1 cellular context compared by ENCODE assay signal in the genomic region with DNA sequence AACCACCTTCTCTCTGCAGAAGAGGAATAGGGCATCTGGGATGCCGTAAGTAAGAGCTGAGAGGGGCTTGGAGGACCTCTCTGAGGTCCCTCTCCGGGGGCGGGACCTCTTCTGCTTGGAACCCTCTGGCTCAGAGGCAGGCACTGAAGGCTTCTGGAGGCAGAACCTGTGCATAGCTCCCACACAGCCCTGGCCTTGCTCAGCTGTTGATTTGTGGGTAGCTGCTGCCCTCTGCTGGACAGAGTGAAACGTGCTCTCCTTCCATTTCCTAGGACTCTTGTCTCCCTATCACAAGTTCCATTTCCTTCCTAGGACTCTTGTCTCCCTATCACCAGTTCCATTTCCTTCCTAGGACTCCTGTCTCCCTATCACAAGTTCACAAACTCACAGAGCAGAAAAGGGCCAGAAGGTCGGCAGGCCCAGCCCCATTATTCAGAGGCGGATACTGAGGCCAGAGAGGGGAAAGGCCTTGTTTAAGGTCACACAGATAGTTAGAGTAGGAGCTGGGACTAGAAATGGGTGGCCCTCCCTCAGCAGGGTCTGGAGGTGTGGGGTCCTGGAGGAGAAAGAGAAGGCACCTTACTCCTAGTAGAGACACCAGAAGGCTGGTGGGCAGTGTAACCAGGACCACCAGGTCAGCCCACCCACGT.
TF ChIP-seq lines count a peak whose summit lies in the region.

No MANE protein-coding gene starts in this region.

TF ChIP-seq in HepG2, 621 proteins besides CTCF, POLR2A, EP300 and RAD21 (continued from another document and continues in another):
- TF ChIP-seq, protein P1, sequence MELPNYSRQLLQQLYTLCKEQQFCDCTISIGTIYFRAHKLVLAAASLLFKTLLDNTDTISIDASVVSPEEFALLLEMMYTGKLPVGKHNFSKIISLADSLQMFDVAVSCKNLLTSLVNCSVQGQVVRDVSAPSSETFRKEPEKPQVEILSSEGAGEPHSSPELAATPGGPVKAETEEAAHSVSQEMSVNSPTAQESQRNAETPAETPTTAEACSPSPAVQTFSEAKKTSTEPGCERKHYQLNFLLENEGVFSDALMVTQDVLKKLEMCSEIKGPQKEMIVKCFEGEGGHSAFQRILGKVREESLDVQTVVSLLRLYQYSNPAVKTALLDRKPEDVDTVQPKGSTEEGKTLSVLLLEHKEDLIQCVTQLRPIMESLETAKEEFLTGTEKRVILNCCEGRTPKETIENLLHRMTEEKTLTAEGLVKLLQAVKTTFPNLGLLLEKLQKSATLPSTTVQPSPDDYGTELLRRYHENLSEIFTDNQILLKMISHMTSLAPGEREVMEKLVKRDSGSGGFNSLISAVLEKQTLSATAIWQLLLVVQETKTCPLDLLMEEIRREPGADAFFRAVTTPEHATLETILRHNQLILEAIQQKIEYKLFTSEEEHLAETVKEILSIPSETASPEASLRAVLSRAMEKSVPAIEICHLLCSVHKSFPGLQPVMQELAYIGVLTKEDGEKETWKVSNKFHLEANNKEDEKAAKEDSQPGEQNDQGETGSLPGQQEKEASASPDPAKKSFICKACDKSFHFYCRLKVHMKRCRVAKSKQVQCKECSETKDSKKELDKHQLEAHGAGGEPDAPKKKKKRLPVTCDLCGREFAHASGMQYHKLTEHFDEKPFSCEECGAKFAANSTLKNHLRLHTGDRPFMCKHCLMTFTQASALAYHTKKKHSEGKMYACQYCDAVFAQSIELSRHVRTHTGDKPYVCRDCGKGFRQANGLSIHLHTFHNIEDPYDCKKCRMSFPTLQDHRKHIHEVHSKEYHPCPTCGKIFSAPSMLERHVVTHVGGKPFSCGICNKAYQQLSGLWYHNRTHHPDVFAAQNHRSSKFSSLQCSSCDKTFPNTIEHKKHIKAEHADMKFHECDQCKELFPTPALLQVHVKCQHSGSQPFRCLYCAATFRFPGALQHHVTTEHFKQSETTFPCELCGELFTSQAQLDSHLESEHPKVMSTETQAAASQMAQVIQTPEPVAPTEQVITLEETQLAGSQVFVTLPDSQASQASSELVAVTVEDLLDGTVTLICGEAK (IDR thresholded peaks at IDR 0.05): no peak
- TF ChIP-seq, protein P1 (CRISPR knock-in tag; IDR thresholded peaks at IDR 0.05): no peak
- TF ChIP-seq MATR3 (CRISPR knock-in tag; IDR thresholded peaks at IDR 0.05) (no peak), NFE2L1 (CRISPR knock-in tag; IDR thresholded peaks at IDR 0.05; ENCODE audit: borderline replicate concordance) (no peak), HMG20A (CRISPR knock-in tag; IDR thresholded peaks at IDR 0.05; ENCODE audit: borderline replicate concordance) (no peak), KLF16 (CRISPR knock-in tag; IDR thresholded peaks at IDR 0.05) (0 out of 4 replicates have a peak, but pooled peaks of 1 of the 2 experiments have one; percentile 36), SP2 (CRISPR knock-in tag; IDR thresholded peaks at IDR 0.05) (no peak), ZNF205 (CRISPR knock-in tag; IDR thresholded peaks at IDR 0.05) (0 out of 2 replicates have a peak, but pooled peaks have one; percentile 48), SIN3A (IDR thresholded peaks at IDR 0.05; ENCODE audit: borderline replicate concordance, low read depth, low read length) (no peak), NFYB (CRISPR knock-in tag; IDR thresholded peaks at IDR 0.05) (no peak), CHCHD3 (CRISPR knock-in tag; IDR thresholded peaks at IDR 0.05) (no peak), REL (CRISPR knock-in tag; conservative IDR thresholded peaks at IDR 0.05) (no peak), CCDC6 (CRISPR knock-in tag; IDR thresholded peaks at IDR 0.05) (no peak), ZNF256 (CRISPR knock-in tag; conservative IDR thresholded peaks at IDR 0.05) (no peak), SPEN (CRISPR knock-in tag; IDR thresholded peaks at IDR 0.05; ENCODE audit: low read depth) (no peak), ZNF607 (CRISPR knock-in tag; IDR thresholded peaks at IDR 0.05; ENCODE audit: borderline replicate concordance) (no peak), ZNF891 (CRISPR knock-in tag; IDR thresholded peaks at IDR 0.05) (no peak), ZNF720 (CRISPR knock-in tag; IDR thresholded peaks at IDR 0.05) (no peak), ZNF510 (CRISPR knock-in tag; IDR thresholded peaks at IDR 0.05; ENCODE audit: low read depth) (no peak), ZMAT3 (CRISPR knock-in tag; conservative IDR thresholded peaks at IDR 0.05) (no peak), IKZF4 (CRISPR knock-in tag; IDR thresholded peaks at IDR 0.05; ENCODE audit: borderline replicate concordance, low read depth, not compliant biosample characterization) (no peak), KLF6 (CRISPR knock-in tag; IDR thresholded peaks at IDR 0.05) (no peak), CREM (IDR thresholded peaks at IDR 0.05) (no peak), CREM (CRISPR knock-in tag; IDR thresholded peaks at IDR 0.05) (no peak), ELF3 (CRISPR knock-in tag; IDR thresholded peaks at IDR 0.05) (peak; percentile 42; the same call in 1 of the 2 replicates), ZNF660 (CRISPR knock-in tag; IDR thresholded peaks at IDR 0.05; ENCODE audit: borderline replicate concordance, low read depth) (no peak), ZNF788 (CRISPR knock-in tag; IDR thresholded peaks at IDR 0.05; ENCODE audit: borderline replicate concordance) (no peak), STAG1 (CRISPR knock-in tag; IDR thresholded peaks at IDR 0.05) (peak; percentile 96), ZNF350 (CRISPR knock-in tag; IDR thresholded peaks at IDR 0.05; ENCODE audit: borderline replicate concordance, low read depth) (0 out of 2 replicates have a peak, but pooled peaks have one; percentile 20), ZMYM4 (CRISPR knock-in tag; IDR thresholded peaks at IDR 0.05) (peak; percentile 30; the same call in 1 of the 2 replicates), NBN (conservative IDR thresholded peaks at IDR 0.05) (no peak), RBM39 (IDR thresholded peaks at IDR 0.05; ENCODE audit: low read depth, low read length, poor library complexity, severe bottlenecking) (no peak)
- TF ChIP-seq, protein P2, sequence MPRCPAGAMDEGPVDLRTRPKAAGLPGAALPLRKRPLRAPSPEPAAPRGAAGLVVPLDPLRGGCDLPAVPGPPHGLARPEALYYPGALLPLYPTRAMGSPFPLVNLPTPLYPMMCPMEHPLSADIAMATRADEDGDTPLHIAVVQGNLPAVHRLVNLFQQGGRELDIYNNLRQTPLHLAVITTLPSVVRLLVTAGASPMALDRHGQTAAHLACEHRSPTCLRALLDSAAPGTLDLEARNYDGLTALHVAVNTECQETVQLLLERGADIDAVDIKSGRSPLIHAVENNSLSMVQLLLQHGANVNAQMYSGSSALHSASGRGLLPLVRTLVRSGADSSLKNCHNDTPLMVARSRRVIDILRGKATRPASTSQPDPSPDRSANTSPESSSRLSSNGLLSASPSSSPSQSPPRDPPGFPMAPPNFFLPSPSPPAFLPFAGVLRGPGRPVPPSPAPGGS (CRISPR knock-in tag; IDR thresholded peaks at IDR 0.05): no peak
- TF ChIP-seq, protein P3, sequence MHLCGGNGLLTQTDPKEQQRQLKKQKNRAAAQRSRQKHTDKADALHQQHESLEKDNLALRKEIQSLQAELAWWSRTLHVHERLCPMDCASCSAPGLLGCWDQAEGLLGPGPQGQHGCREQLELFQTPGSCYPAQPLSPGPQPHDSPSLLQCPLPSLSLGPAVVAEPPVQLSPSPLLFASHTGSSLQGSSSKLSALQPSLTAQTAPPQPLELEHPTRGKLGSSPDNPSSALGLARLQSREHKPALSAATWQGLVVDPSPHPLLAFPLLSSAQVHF (CRISPR knock-in tag; IDR thresholded peaks at IDR 0.05): no peak
- TF ChIP-seq, protein P4, sequence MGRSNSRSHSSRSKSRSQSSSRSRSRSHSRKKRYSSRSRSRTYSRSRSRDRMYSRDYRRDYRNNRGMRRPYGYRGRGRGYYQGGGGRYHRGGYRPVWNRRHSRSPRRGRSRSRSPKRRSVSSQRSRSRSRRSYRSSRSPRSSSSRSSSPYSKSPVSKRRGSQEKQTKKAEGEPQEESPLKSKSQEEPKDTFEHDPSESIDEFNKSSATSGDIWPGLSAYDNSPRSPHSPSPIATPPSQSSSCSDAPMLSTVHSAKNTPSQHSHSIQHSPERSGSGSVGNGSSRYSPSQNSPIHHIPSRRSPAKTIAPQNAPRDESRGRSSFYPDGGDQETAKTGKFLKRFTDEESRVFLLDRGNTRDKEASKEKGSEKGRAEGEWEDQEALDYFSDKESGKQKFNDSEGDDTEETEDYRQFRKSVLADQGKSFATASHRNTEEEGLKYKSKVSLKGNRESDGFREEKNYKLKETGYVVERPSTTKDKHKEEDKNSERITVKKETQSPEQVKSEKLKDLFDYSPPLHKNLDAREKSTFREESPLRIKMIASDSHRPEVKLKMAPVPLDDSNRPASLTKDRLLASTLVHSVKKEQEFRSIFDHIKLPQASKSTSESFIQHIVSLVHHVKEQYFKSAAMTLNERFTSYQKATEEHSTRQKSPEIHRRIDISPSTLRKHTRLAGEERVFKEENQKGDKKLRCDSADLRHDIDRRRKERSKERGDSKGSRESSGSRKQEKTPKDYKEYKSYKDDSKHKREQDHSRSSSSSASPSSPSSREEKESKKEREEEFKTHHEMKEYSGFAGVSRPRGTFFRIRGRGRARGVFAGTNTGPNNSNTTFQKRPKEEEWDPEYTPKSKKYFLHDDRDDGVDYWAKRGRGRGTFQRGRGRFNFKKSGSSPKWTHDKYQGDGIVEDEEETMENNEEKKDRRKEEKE (IDR thresholded peaks at IDR 0.05): no peak
- TF ChIP-seq, protein P5, sequence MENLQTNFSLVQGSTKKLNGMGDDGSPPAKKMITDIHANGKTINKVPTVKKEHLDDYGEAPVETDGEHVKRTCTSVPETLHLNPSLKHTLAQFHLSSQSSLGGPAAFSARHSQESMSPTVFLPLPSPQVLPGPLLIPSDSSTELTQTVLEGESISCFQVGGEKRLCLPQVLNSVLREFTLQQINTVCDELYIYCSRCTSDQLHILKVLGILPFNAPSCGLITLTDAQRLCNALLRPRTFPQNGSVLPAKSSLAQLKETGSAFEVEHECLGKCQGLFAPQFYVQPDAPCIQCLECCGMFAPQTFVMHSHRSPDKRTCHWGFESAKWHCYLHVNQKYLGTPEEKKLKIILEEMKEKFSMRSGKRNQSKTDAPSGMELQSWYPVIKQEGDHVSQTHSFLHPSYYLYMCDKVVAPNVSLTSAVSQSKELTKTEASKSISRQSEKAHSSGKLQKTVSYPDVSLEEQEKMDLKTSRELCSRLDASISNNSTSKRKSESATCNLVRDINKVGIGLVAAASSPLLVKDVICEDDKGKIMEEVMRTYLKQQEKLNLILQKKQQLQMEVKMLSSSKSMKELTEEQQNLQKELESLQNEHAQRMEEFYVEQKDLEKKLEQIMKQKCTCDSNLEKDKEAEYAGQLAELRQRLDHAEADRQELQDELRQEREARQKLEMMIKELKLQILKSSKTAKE (CRISPR knock-in tag; IDR thresholded peaks at IDR 0.05; ENCODE audit: borderline replicate concordance): no peak
- TF ChIP-seq, protein P6, sequence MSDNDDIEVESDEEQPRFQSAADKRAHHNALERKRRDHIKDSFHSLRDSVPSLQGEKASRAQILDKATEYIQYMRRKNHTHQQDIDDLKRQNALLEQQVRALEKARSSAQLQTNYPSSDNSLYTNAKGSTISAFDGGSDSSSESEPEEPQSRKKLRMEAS (IDR thresholded peaks at IDR 0.05): no peak
- TF ChIP-seq, protein P7, sequence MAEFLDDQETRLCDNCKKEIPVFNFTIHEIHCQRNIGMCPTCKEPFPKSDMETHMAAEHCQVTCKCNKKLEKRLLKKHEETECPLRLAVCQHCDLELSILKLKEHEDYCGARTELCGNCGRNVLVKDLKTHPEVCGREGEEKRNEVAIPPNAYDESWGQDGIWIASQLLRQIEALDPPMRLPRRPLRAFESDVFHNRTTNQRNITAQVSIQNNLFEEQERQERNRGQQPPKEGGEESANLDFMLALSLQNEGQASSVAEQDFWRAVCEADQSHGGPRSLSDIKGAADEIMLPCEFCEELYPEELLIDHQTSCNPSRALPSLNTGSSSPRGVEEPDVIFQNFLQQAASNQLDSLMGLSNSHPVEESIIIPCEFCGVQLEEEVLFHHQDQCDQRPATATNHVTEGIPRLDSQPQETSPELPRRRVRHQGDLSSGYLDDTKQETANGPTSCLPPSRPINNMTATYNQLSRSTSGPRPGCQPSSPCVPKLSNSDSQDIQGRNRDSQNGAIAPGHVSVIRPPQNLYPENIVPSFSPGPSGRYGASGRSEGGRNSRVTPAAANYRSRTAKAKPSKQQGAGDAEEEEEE (CRISPR knock-in tag; IDR thresholded peaks at IDR 0.05; ENCODE audit: borderline replicate concordance): no peak
- TF ChIP-seq, protein P8, sequence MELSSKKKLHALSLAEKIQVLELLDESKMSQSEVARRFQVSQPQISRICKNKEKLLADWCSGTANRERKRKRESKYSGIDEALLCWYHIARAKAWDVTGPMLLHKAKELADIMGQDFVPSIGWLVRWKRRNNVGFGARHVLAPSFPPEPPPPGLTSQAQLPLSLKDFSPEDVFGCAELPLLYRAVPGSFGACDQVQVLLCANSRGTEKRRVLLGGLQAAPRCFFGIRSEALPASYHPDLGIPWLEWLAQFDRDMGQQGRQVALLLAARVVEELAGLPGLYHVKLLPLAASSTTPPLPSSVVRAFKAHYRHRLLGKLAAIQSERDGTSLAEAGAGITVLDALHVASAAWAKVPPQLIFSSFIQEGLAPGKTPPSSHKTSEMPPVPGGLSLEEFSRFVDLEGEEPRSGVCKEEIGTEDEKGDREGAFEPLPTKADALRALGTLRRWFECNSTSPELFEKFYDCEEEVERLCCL (CRISPR knock-in tag; IDR thresholded peaks at IDR 0.05; ENCODE audit: borderline replicate concordance): no peak
